ENCODE assay signal across 15 cellular contexts in the genomic region with DNA sequence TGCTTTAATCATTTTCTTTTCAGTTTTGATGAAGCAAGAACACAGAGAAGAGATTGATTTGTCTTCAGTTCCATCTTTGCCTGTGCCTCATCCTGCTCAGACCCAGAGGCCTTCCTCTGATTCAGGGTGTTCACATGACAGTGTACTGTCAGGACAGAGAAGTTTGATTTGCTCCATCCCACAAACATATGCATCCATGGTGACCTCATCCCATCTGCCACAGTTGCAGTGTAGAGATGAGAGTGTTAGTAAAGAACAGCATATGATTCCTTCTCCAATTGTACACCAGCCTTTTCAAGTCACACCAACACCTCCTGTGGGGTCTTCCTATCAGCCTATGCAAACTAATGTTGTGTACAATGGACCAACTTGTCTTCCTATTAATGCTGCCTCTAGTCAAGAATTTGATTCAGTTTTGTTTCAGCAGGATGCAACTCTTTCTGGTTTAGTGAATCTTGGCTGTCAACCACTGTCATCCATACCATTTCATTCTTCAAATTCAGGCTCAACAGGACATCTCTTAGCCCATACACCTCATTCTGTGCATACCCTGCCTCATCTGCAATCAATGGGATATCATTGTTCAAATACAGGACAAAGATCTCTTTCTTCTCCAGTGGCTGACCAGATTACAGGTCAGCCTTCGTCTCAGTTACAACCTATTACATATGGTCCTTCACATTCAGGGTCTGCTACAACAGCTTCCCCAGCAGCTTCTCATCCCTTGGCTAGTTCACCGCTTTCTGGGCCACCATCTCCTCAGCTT. TPM values are rescaled to one million over a fixed set of nuclear protein-coding genes. Genes with fewer than 3 reads are reported as not detected.
A peak's percentile ranks its signal among the peaks of the same experiment; 100 is the strongest.
DNase-seq lines count a peak whose midpoint lies in the region; ATAC-seq and FAIRE-seq lines count a peak whose summit lies in the region.
"Had no signal": no experiment of that assay in that cellular context is flagged by ENCODE, and none has a peak within 500 bp of the region (broad histone marks: within the 10 kb centered on the region; RNA-seq: fewer than 3 reads in every experiment).

No MANE protein-coding gene starts in this region.

- H3K4me3 Mint-ChIP-seq in activated CD4-positive, alpha-beta T cell treated with anti-CD3 and anti-CD28 coated beads, Interleukin-2, amount 10 ng/mL, durations not matched to agents 24 days and 14 days = no peak overlapping the region
- H3K4me3 Mint-ChIP-seq in activated CD4-positive, alpha-beta T cell treated with anti-CD3 and anti-CD28 coated beads, Interleukin-2, amount 10 ng/mL, durations not matched to agents 7 days and 5 days = no peak overlapping the region

- no peak for DNase-seq in activated CD4-positive, alpha-beta T cell treated with anti-CD3 and anti-CD28 coated beads, Interleukin-2, amount 10 ng/mL, durations not matched to agents 24 days and 14 days
- DNase-seq in activated CD4-positive, alpha-beta T cell treated with anti-CD3 and anti-CD28 coated beads, Interleukin-2, amount 10 ng/mL, durations not matched to agents 7 days and 5 days = no peak
- DNase-seq in amniotic epithelial cell (ENCODE audit: low read depth) (peak; percentile 7), frontal cortex (ENCODE audit: low spot score in 2 of 2) (peak; percentile 24 to 32), substantia nigra (lab: John Stamatoyannopoulos, UW) (peak in 22 of 49 donors; percentile 1 to 49 (median 20)), kidney glomerular epithelial cell (lab: John Stamatoyannopoulos, UW) (no peak)
- no peak for DNase-seq in stimulated activated CD8-positive, alpha-beta memory T cell treated with anti-CD3 and anti-CD28 coated beads, Interleukin-4, amount 100 ng/mL, for 48 hours
- DNase-seq: activated CD4-positive, CD25-positive, alpha-beta regulatory T cell; activated CD8-positive, alpha-beta memory T cell treated with anti-CD3 and anti-CD28 coated beads, Interleukin-2, amount 50 U/mL, for 48 hours; GOT3; NCI-H510A; sigmoid colon; stimulated activated CD4-positive, alpha-beta T cell treated with anti-CD3 and anti-CD28 coated beads, Interleukin-2, amount 100 ng/mL, for 48 hours had no signal

- H3K4me1 Mint-ChIP-seq in activated CD4-positive, alpha-beta T cell treated with anti-CD3 and anti-CD28 coated beads, Interleukin-2, amount 10 ng/mL, durations not matched to agents 24 days and 14 days = peaks cover 5% of the 10 kb centered on the region
- H3K4me1 Mint-ChIP-seq in activated CD4-positive, alpha-beta T cell treated with anti-CD3 and anti-CD28 coated beads, Interleukin-2, amount 10 ng/mL, durations not matched to agents 7 days and 5 days = no peaks in the 10 kb centered on the region

- CTCF ChIA-PET in activated CD4-positive, alpha-beta T cell treated with anti-CD3 and anti-CD28 coated beads, Interleukin-2, amount 10 ng/mL, durations not matched to agents 7 days and 5 days (lab: Charles Lee) = no interaction called here

- intact Hi-C loops in activated CD4-positive, alpha-beta T cell treated with anti-CD3 and anti-CD28 coated beads, Interleukin-2, amount 10 ng/mL, durations not matched to agents 24 days and 14 days (cut with micrococcal nuclease) = no loop called here

- no peak for ATAC-seq in activated CD4-positive, CD25-positive, alpha-beta regulatory T cell treated with anti-CD3 and anti-CD28 coated beads, Interleukin-2, amount 50 U/mL, for 24 hours
- ATAC-seq: A549 had no signal

- POLR2A ChIA-PET in activated CD4-positive, alpha-beta T cell treated with anti-CD3 and anti-CD28 coated beads, Interleukin-2, amount 10 ng/mL, durations not matched to agents 7 days and 5 days (lab: Charles Lee) = no interaction called here

- H3K27ac Mint-ChIP-seq in activated CD4-positive, alpha-beta T cell treated with anti-CD3 and anti-CD28 coated beads, Interleukin-2, amount 10 ng/mL, durations not matched to agents 24 days and 14 days = peak overlapping the region; percentile 35
- H3K27ac Mint-ChIP-seq in activated CD4-positive, alpha-beta T cell treated with anti-CD3 and anti-CD28 coated beads, Interleukin-2, amount 10 ng/mL, durations not matched to agents 7 days and 5 days = no peak overlapping the region

- no peaks in the 10 kb centered on the region for H3K27me3 Mint-ChIP-seq in activated CD4-positive, alpha-beta T cell treated with anti-CD3 and anti-CD28 coated beads, Interleukin-2, amount 10 ng/mL, durations not matched to agents 24 days and 14 days
- H3K27me3 Mint-ChIP-seq in activated CD4-positive, alpha-beta T cell treated with anti-CD3 and anti-CD28 coated beads, Interleukin-2, amount 10 ng/mL, durations not matched to agents 7 days and 5 days = no peaks in the 10 kb centered on the region

- H3K27ac ChIP-seq in substantia nigra (ENCODE audit: low read depth, low read length, poor library complexity, severe bottlenecking) = peak overlapping the region; percentile 70
- H3K27ac ChIP-seq: A549, sigmoid colon had no signal

- peaks cover 55% of the 10 kb centered on the region for H3K36me3 Mint-ChIP-seq in activated CD4-positive, alpha-beta T cell treated with anti-CD3 and anti-CD28 coated beads, Interleukin-2, amount 10 ng/mL, durations not matched to agents 24 days and 14 days (ENCODE audit: low read depth)
- peaks cover 47% of the 10 kb centered on the region for H3K36me3 Mint-ChIP-seq in activated CD4-positive, alpha-beta T cell treated with anti-CD3 and anti-CD28 coated beads, Interleukin-2, amount 10 ng/mL, durations not matched to agents 7 days and 5 days (ENCODE audit: low read depth)

- no peak for FAIRE-seq in frontal cortex (lab: Jason Lieb, UNC)
- FAIRE-seq: A549 had no signal

- no peaks in the 10 kb centered on the region for H3K9me3 Mint-ChIP-seq in activated CD4-positive, alpha-beta T cell treated with anti-CD3 and anti-CD28 coated beads, Interleukin-2, amount 10 ng/mL, durations not matched to agents 24 days and 14 days
- H3K9me3 Mint-ChIP-seq in activated CD4-positive, alpha-beta T cell treated with anti-CD3 and anti-CD28 coated beads, Interleukin-2, amount 10 ng/mL, durations not matched to agents 7 days and 5 days = no peaks in the 10 kb centered on the region

RNA-seq across cellular contexts. Expression of a gene that starts 45.0 kb away (rescaled TPM):
- 0.07 and 0.09 TPM in 2 replicates for total RNA-seq in activated CD4-positive, alpha-beta T cell treated with anti-CD3 and anti-CD28 coated beads, Interleukin-2, amount 10 ng/mL, durations not matched to agents 24 days and 14 days
- under 1 TPM in 1 of 2 experiments, not detected in 1; 0.08 TPM for total RNA-seq in activated CD4-positive, alpha-beta T cell treated with anti-CD3 and anti-CD28 coated beads, Interleukin-2, amount 10 ng/mL, durations not matched to agents 7 days and 5 days
- total RNA-seq in frontal cortex = not detected

RNA-seq across cellular contexts. Expression of a gene that starts 54.2 kb away (rescaled TPM):
- total RNA-seq in activated CD4-positive, alpha-beta T cell treated with anti-CD3 and anti-CD28 coated beads, Interleukin-2, amount 10 ng/mL, durations not matched to agents 24 days and 14 days = 7.2 and 8.4 TPM in 2 replicates
- 10 to 100 TPM in 1 of 2 experiments, 1 to 10 TPM in 1; 8.4 to 10.1 TPM for total RNA-seq in activated CD4-positive, alpha-beta T cell treated with anti-CD3 and anti-CD28 coated beads, Interleukin-2, amount 10 ng/mL, durations not matched to agents 7 days and 5 days
- total RNA-seq in frontal cortex = 18.3 TPM

Comparison
In these comparisons a context has a peak if more than half of its experiments do, and no peak if none do; other contexts are left out.
1. DNase-seq: peak in amniotic epithelial cell (single experiment) and frontal cortex (2 of 2); none in activated CD4-positive, alpha-beta T cell treated with anti-CD3 and anti-CD28 coated beads, Interleukin-2, amount 10 ng/mL, durations not matched to agents 24 days and 14 days (single experiment), activated CD4-positive, alpha-beta T cell treated with anti-CD3 and anti-CD28 coated beads, Interleukin-2, amount 10 ng/mL, durations not matched to agents 7 days and 5 days (single experiment), kidney glomerular epithelial cell (single experiment) and stimulated activated CD8-positive, alpha-beta memory T cell treated with anti-CD3 and anti-CD28 coated beads, Interleukin-4, amount 100 ng/mL, for 48 hours (single experiment).